Comparison of ENCODE assay signal across 2 cellular contexts in genomic region chr6:29672116-29672515, GRCh38. TPM values are rescaled to one million over a fixed set of nuclear protein-coding genes. Genes with fewer than 3 reads are reported as not detected.
"Had no signal": no experiment of that assay in that cellular context is flagged by ENCODE, and none has a peak within 500 bp of the region (broad histone marks: within the 10 kb centered on the region; RNA-seq: fewer than 3 reads in every experiment).

No MANE protein-coding gene starts in this region.

RNA-seq across cellular contexts. Expression of gene ZFP57, which starts 8.8 kb away (rescaled TPM):
- total RNA-seq: G401, GM12878 had no signal
- polyA plus RNA-seq: GM12878 had no signal

RNA-seq across cellular contexts. Expression of gene MOG, which starts 15.2 kb away (rescaled TPM):
- total RNA-seq: G401, GM12878 had no signal
- polyA plus RNA-seq: GM12878 had no signal

RNA-seq across cellular contexts. Expression of gene HLA-F, which starts 51.1 kb away (rescaled TPM):
- total RNA-seq: G401 had no signal
